ENCODE assay signal across 31 cellular contexts in the genomic region with DNA sequence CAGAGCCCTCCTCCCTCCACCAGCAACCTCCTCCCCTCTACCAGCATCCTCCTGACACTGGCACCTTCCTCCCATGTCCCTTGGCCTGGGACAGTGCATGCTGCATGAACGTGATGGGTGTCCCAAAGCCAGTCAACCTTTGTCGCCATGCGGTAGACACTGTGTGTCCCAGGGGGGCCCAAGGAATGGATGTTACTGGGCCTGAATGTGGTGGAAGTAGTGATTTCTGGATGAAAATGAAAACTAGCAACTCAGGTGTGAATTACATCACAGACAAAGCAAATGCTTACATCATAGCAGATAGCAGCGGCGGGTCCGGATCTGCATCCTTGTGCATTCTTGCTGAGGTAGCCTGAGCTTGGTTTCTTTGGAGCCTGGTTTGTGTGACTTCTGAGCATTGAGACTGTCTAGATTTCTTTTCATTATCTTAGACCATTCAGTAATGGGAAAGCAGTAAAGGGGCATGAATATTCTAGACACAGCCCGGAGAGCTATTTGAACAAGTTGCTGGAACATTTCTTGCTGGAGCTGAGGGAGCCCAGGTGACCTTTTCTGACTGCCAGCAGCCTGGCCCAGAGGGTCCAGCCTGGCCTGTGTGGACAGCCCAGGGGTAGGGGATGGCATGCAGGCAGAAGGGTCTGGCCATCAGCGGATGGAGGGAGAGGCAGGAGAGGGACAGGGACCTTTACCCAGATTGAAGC.
A peak's percentile ranks its signal among the peaks of the same experiment; 100 is the strongest.
DNase-seq lines count a peak whose midpoint lies in the region; ATAC-seq, FAIRE-seq and TF ChIP-seq lines count a peak whose summit lies in the region.
"Had no signal": no experiment of that assay in that cellular context is flagged by ENCODE, and none has a peak within 500 bp of the region (broad histone marks: within the 10 kb centered on the region; RNA-seq: fewer than 3 reads in every experiment).

No MANE protein-coding gene starts in this region.

- no peak overlapping the region for H4K91ac ChIP-seq in H1 (replicated peaks; ENCODE audit: insufficient read length, low read length)

- no peak overlapping the region for H3K14ac ChIP-seq in H1 (ENCODE audit: insufficient read length)

- H4K5ac ChIP-seq in H1 (ENCODE audit: insufficient read length, low read depth, low read length): no peak overlapping the region

- H3K4me3 ChIP-seq in OCI-LY1 (ENCODE audit: low read depth, low read length, poor library complexity, severe bottlenecking) (no peak overlapping the region), H1 (ENCODE audit: extremely low read depth in 1 of 4, insufficient read depth in 2 of 4, low read depth in 3 of 4, low read length in 4 of 4) (no peak overlapping the region)
- H3K4me3 ChIP-seq: breast epithelium, Peyer's patch, sigmoid colon, transverse colon had no signal

- H3K9me3 Mint-ChIP-seq in stimulated activated memory B cell treated with anti-CD40 and anti-IgM and Interleukin-4, amounts not matched to agents 10 μg/mL and 1 μg/mL and 100 μg/mL, for 72 hours: no peaks in the 10 kb centered on the region
- H3K9me3 Mint-ChIP-seq: activated CD4-positive, alpha-beta T cell treated with anti-CD3 and anti-CD28 coated beads, Interleukin-2, amount 10 ng/mL, durations not matched to agents 7 days and 5 days; activated naive CD4-positive, alpha-beta T cell treated with anti-CD3 and anti-CD28 coated beads, Interleukin-2, amount 50 U/mL, for 24 hours had no signal

- no peak overlapping the region for H2AFZ ChIP-seq in OCI-LY1 (ENCODE audit: low read length)
- no peak overlapping the region for H2AFZ ChIP-seq in H1 (ENCODE audit: low read length)

- TF ChIP-seq CTCF in OCI-LY1 (IDR thresholded peaks at IDR 0.05; ENCODE audit: low read length) (no peak), H1 (IDR thresholded peaks at IDR 0.05; ENCODE audit: control extremely low read depth in 1 of 3, insufficient read depth in 1 of 3, low read depth in 1 of 3, low read length in 3 of 3) (no peak)

- no peak for FAIRE-seq in H1 (lab: Jason Lieb, UNC)
- FAIRE-seq: colon, D721Med, HepG2 had no signal

- peaks cover 72% of the 10 kb centered on the region for H3K4me1 ChIP-seq in OCI-LY1 (ENCODE audit: insufficient read depth, low read length, severe bottlenecking)
- peaks cover 0 to 5% (median 4%) of the 10 kb centered on the region in 4 experiments; a peak in 4 of 7 replicates for H3K4me1 ChIP-seq in H1 (replicated peaks in 1 of 4; ENCODE audit: control insufficient read depth in 3 of 4, insufficient read depth in 4 of 4, low read length in 3 of 4)
- H3K4me1 ChIP-seq: breast epithelium had no signal

- no peak for TF ChIP-seq EP300 in H1 (IDR thresholded peaks at IDR 0.05; ENCODE audit: borderline replicate concordance in 1 of 2, low read depth in 2 of 2, low read length in 2 of 2)

- H3K79me2 ChIP-seq in OCI-LY1 (ENCODE audit: insufficient read depth, low read length) (peaks cover 35% of the 10 kb centered on the region), H1 (ENCODE audit: control insufficient read depth in 1 of 2, insufficient read depth in 2 of 2, low read length in 2 of 2) (no peaks in the 10 kb centered on the region)

- no peak for TF ChIP-seq POLR2A in H1 (IDR thresholded peaks at IDR 0.05; ENCODE audit: control extremely low read depth in 1 of 2, low read depth in 2 of 2, low read length in 2 of 2)

- H3K4me3 Mint-ChIP-seq in stimulated activated memory B cell treated with anti-CD40 and anti-IgM and Interleukin-4, amounts not matched to agents 10 μg/mL and 1 μg/mL and 100 μg/mL, for 72 hours: no peak overlapping the region
- H3K4me3 Mint-ChIP-seq: activated CD4-positive, alpha-beta T cell treated with anti-CD3 and anti-CD28 coated beads, Interleukin-2, amount 10 ng/mL, durations not matched to agents 7 days and 5 days; activated naive CD4-positive, alpha-beta T cell treated with anti-CD3 and anti-CD28 coated beads, Interleukin-2, amount 50 U/mL, for 24 hours; CD4-positive, alpha-beta memory T cell had no signal

- DNase-seq in activated CD4-positive, CD25-positive, alpha-beta regulatory T cell treated with anti-CD3 and anti-CD28 coated beads, Interleukin-2, amount 50 U/mL, for 72 hours: peak; percentile 20
- DNase-seq in H1 (ENCODE audit: low read depth in 1 of 2, low spot score in 2 of 2): no peak
- DNase-seq in NCI-H524 treated with DMSO at 0.1 percent for 48 hours (lab: John Stamatoyannopoulos, UW): no peak
- DNase-seq in DMS153 treated with DMSO at 0.1 percent for 48 hours (lab: John Stamatoyannopoulos, UW; ENCODE audit: unreplicated experiment): no peak
- DNase-seq in hippocampal formation (lab: John Stamatoyannopoulos, UW): no peak
- DNase-seq: activated CD4-positive, alpha-beta T cell treated with anti-CD3 and anti-CD28 coated beads, Interleukin-2, amount 10 ng/mL, durations not matched to agents 7 days and 5 days; activated CD8-positive, alpha-beta memory T cell treated with anti-CD3 and anti-CD28 coated beads, Interleukin-2, amount 50 U/mL, for 4 hours; CD4-positive, alpha-beta memory T cell; effector CD8-positive, alpha-beta T cell; left colon; mammary epithelial cell; MV-4-11; NCI-H1436; NCI-H2081 treated with DMSO at 0.1 percent for 48 hours; NCI-H226; Peyer's patch; SIG-M5; sigmoid colon; stimulated activated CD4-positive, alpha-beta T cell treated with anti-CD3 and anti-CD28 coated beads, Interleukin-4, amount 100 ng/mL, for 1 hour; SW 1271; transverse colon had no signal

- H3K18ac ChIP-seq in H1 (ENCODE audit: extremely low read depth, low read length): no peak overlapping the region

- POLR2A ChIA-PET in H1 (lab: Charles Lee; ENCODE audit: partially characterized antibody): no interaction called here

- TF ChIP-seq RAD21 in H1 (IDR thresholded peaks at IDR 0.05 in 1 of 2, conservative IDR thresholded peaks at IDR 0.05 in 1 of 2; ENCODE audit: low read depth in 2 of 2, low read length in 2 of 2): no peak

- H2BK5ac ChIP-seq in H1 (ENCODE audit: low read depth, low read length): no peak overlapping the region

- no peak overlapping the region for H3K9ac ChIP-seq in OCI-LY1 (ENCODE audit: low read length)
- H3K9ac ChIP-seq in H1 (replicated peaks in 1 of 4; ENCODE audit: extremely low read depth in 1 of 4, low read depth in 3 of 4, low read length in 3 of 4): no peak overlapping the region

- no peak overlapping the region for H3K4ac ChIP-seq in H1 (replicated peaks; ENCODE audit: insufficient read length, low read depth, low read length)

- CTCF ChIA-PET in H1 (lab: Charles Lee; ENCODE audit: partially characterized antibody): interaction anchor here (0.7 to 1.9 kb wide), 2 partner anchors 68 to 76 kb away, joined by 3 to 10 read pairs; no protein-coding TSS in a partner anchor

- no peaks in the 10 kb centered on the region for H3K9me2 ChIP-seq in OCI-LY1 (ENCODE audit: low read depth, low read length)

- H3F3A ChIP-seq in OCI-LY1 (ENCODE audit: insufficient read depth, low read length): no peaks in the 10 kb centered on the region

- H3K23me2 ChIP-seq in H1 (ENCODE audit: low read depth, low read length): no peaks in the 10 kb centered on the region

- H3K4me1 Mint-ChIP-seq in stimulated activated memory B cell treated with anti-CD40 and anti-IgM and Interleukin-4, amounts not matched to agents 10 μg/mL and 1 μg/mL and 100 μg/mL, for 72 hours: peaks cover 19% of the 10 kb centered on the region
- H3K4me1 Mint-ChIP-seq: activated naive CD4-positive, alpha-beta T cell treated with anti-CD3 and anti-CD28 coated beads, Interleukin-2, amount 50 U/mL, for 24 hours had no signal

- H3K27ac ChIP-seq in OCI-LY1 (ENCODE audit: low read depth, low read length, poor library complexity, severe bottlenecking) (peak overlapping the region; percentile 62), H1 (ENCODE audit: low read depth, low read length) (no peak overlapping the region)
- H3K27ac ChIP-seq: 22Rv1, breast epithelium, epithelial cell of prostate, Peyer's patch, sigmoid colon, transverse colon had no signal

- H3K27me3 ChIP-seq in OCI-LY1 (ENCODE audit: insufficient read depth, low read length) (no peaks in the 10 kb centered on the region), H1 (replicated peaks in 1 of 4; ENCODE audit: control insufficient read depth in 3 of 4, extremely low read depth in 1 of 4, insufficient read depth in 3 of 4, low read length in 3 of 4) (no peaks in the 10 kb centered on the region)
- H3K27me3 ChIP-seq: breast epithelium, Peyer's patch, sigmoid colon, transverse colon had no signal

- no peak overlapping the region for H2BK12ac ChIP-seq in H1 (ENCODE audit: low read depth, low read length)

- no peak for ATAC-seq in activated CD4-positive, CD25-positive, alpha-beta regulatory T cell treated with anti-CD3 and anti-CD28 coated beads, Interleukin-2, amount 50 U/mL, for 24 hours
- ATAC-seq in stimulated activated memory B cell treated with anti-CD40 and anti-IgM and Interleukin-4, amounts not matched to agents 10 μg/mL and 1 μg/mL and 100 μg/mL, for 72 hours: no peak
- ATAC-seq: HepG2, left colon had no signal

- H3K4me2 ChIP-seq in OCI-LY1 (ENCODE audit: low read length): no peak overlapping the region; the same call in 1 of the 2 replicates
- H3K4me2 ChIP-seq in H1 (ENCODE audit: insufficient read depth in 1 of 2, low read depth in 2 of 2, low read length in 2 of 2): no peak overlapping the region

- no peak overlapping the region for H2BK15ac ChIP-seq in H1 (ENCODE audit: low read length)

- no peak overlapping the region for H2BK20ac ChIP-seq in H1 (ENCODE audit: low read length)

- H3K36me3 Mint-ChIP-seq in stimulated activated memory B cell treated with anti-CD40 and anti-IgM and Interleukin-4, amounts not matched to agents 10 μg/mL and 1 μg/mL and 100 μg/mL, for 72 hours: peaks cover 37% of the 10 kb centered on the region

- H4K20me1 ChIP-seq in OCI-LY1 (ENCODE audit: insufficient read depth, low read length): no peaks in the 10 kb centered on the region
- no peaks in the 10 kb centered on the region for H4K20me1 ChIP-seq in H1 (replicated peaks in 1 of 2; ENCODE audit: control insufficient read depth in 1 of 2, insufficient read depth in 2 of 2, low read length in 2 of 2)

- H2BK120ac ChIP-seq in H1 (replicated peaks; ENCODE audit: low read depth, low read length): no peak overlapping the region

- H3K36me3 ChIP-seq in OCI-LY1 (ENCODE audit: insufficient read depth, low read length) (peaks cover 91% of the 10 kb centered on the region), H1 (ENCODE audit: control insufficient read depth in 2 of 4, insufficient read depth in 4 of 4, low read length in 3 of 4) (no peaks in the 10 kb centered on the region)
- H3K36me3 ChIP-seq: breast epithelium, transverse colon had no signal

- H3K23ac ChIP-seq in H1 (ENCODE audit: insufficient read length): no peak overlapping the region

- peak overlapping the region; percentile 72 for H3K27ac Mint-ChIP-seq in stimulated activated memory B cell treated with anti-CD40 and anti-IgM and Interleukin-4, amounts not matched to agents 10 μg/mL and 1 μg/mL and 100 μg/mL, for 72 hours
- H3K27ac Mint-ChIP-seq: activated CD4-positive, alpha-beta T cell treated with anti-CD3 and anti-CD28 coated beads, Interleukin-2, amount 10 ng/mL, durations not matched to agents 7 days and 5 days; activated naive CD4-positive, alpha-beta T cell treated with anti-CD3 and anti-CD28 coated beads, Interleukin-2, amount 50 U/mL, for 24 hours had no signal

- no peaks in the 10 kb centered on the region; the same call in 1 of the 2 replicates for H3K79me1 ChIP-seq in H1 (ENCODE audit: low read depth, low read length)

- H3K56ac ChIP-seq in H1 (replicated peaks; ENCODE audit: insufficient read length, low read depth, low read length): no peak overlapping the region

- H3K27me3 Mint-ChIP-seq in stimulated activated memory B cell treated with anti-CD40 and anti-IgM and Interleukin-4, amounts not matched to agents 10 μg/mL and 1 μg/mL and 100 μg/mL, for 72 hours: no peaks in the 10 kb centered on the region
- H3K27me3 Mint-ChIP-seq: activated CD4-positive, alpha-beta T cell treated with anti-CD3 and anti-CD28 coated beads, Interleukin-2, amount 10 ng/mL, durations not matched to agents 7 days and 5 days; activated naive CD4-positive, alpha-beta T cell treated with anti-CD3 and anti-CD28 coated beads, Interleukin-2, amount 50 U/mL, for 24 hours; CD4-positive, alpha-beta memory T cell had no signal

- 0 out of 2 replicates have a peak, but pooled peaks cover 2% of the 10 kb centered on the region for H3K9me3 ChIP-seq in OCI-LY1 (ENCODE audit: low read length)
- no peaks in the 10 kb centered on the region for H3K9me3 ChIP-seq in H1 (ENCODE audit: insufficient read depth in 2 of 2, low read depth in 1 of 2, low read length in 1 of 2)
- H3K9me3 ChIP-seq: breast epithelium, Peyer's patch, sigmoid colon, transverse colon had no signal

- 87% methylated on average over 8 of the region's 8 CpGs; no CpG with 5 or more reads in 1 of the 2 experiments for WGBS in H1 (ENCODE audit: extremely low coverage in 1 of 2, insufficient coverage in 1 of 2, insufficient read length in 1 of 2, insufficient replicate concordance in 2 of 2, low coverage in 1 of 2, low lambda C conversion rate in 2 of 2, missing lambda C conversion rate in 1 of 2), 2 experiments

- 0 out of 2 replicates have a peak overlapping the region, but pooled peaks have one; percentile 37 for H4K8ac ChIP-seq in H1 (ENCODE audit: extremely low read depth, insufficient read depth, low read length)

- no peak overlapping the region for H2AK5ac ChIP-seq in H1 (ENCODE audit: low read depth, low read length)
